15 cellular contexts compared by ENCODE assay signal in the genomic region with DNA sequence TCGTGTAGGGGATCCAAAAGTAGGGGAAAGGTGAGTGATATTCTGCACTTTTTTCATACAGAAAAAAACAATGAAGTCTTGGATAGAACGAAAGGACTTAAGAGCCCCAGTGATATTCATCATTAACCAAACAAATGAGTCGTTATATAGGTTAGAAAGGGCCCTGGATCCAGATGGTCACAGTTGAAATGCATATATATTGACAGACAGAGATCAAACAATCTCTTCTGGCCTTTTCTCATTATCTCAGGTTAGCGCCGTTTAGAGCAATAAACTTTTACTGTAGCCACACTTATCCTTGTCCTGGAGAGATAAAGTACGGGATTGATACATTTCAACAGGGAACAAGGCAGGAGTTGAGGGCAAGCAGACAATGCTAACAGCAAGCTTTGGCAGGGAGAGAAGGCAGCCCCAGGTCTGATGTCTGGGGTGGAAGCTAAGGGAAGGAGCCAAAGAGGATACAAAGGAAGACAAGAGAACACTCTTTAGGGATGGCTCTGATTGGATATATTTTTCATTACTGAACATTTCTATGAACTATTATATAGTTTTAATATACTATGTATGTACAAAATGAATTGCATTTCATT.
A peak's percentile ranks its signal among the peaks of the same experiment; 100 is the strongest.
DNase-seq lines count a peak whose midpoint lies in the region; ATAC-seq, FAIRE-seq and TF ChIP-seq lines count a peak whose summit lies in the region.
"Had no signal": no experiment of that assay in that cellular context is flagged by ENCODE, and none has a peak within 500 bp of the region (broad histone marks: within the 10 kb centered on the region; RNA-seq: fewer than 3 reads in every experiment).

No MANE protein-coding gene starts in this region.

- no peak overlapping the region for H3K27ac ChIP-seq in transverse colon
- H3K27ac ChIP-seq: RWPE1 had no signal

- H3K9me3 Mint-ChIP-seq in brain (no peaks in the 10 kb centered on the region), nephron progenitor cell (no peaks in the 10 kb centered on the region)
- H3K9me3 Mint-ChIP-seq: CD8-positive, alpha-beta memory T cell had no signal

- H3K4me3 Mint-ChIP-seq in brain (no peak overlapping the region), nephron progenitor cell (no peak overlapping the region)
- H3K4me3 Mint-ChIP-seq: CD8-positive, alpha-beta memory T cell had no signal

- intact Hi-C loops in transverse colon (cut with DNase I; ENCODE audit: low total_unique reads): no loop called here

- no peak for TF ChIP-seq CTCF in brain (conservative IDR thresholded peaks at IDR 0.05)
- TF ChIP-seq CTCF in nephron progenitor cell (IDR thresholded peaks at IDR 0.05): no peak
- no peak for TF ChIP-seq CTCF in transverse colon (IDR thresholded peaks at IDR 0.05)
- no peak for TF ChIP-seq CTCF in BE2C (IDR thresholded peaks at IDR 0.05; ENCODE audit: low read depth, low read length)

- no peak for ATAC-seq in GM18870 (IDR thresholded peaks at IDR 0.05; ENCODE audit: unreplicated experiment)
- ATAC-seq: HepG2 had no signal

- no peaks in the 10 kb centered on the region for H3K27me3 Mint-ChIP-seq in brain
- no peaks in the 10 kb centered on the region for H3K27me3 Mint-ChIP-seq in nephron progenitor cell (ENCODE audit: low read depth, poor library complexity)

- H3K36me3 ChIP-seq in transverse colon: no peaks in the 10 kb centered on the region
- H3K36me3 ChIP-seq in BE2C: peaks cover 10% of the 10 kb centered on the region

- in situ Hi-C loops in transverse colon (cut with MboI; ENCODE audit: low pct_ligation_motif_present in 1 of 4, low pct_unique_long_range_greater_than_20kb in 1 of 4, low sequenced_read_pairs in 3 of 4): no loop called here

- H3K36me3 Mint-ChIP-seq in brain (peaks cover 19% of the 10 kb centered on the region), nephron progenitor cell (ENCODE audit: low read depth) (peaks cover 14% of the 10 kb centered on the region)

- no peak for TF ChIP-seq POLR2A in H54 (IDR thresholded peaks at IDR 0.05; ENCODE audit: low read depth, low read length)
- no peak for TF ChIP-seq POLR2A in transverse colon (IDR thresholded peaks at IDR 0.05)

- H3K9me3 ChIP-seq in transverse colon (no peaks in the 10 kb centered on the region), BE2C (no peaks in the 10 kb centered on the region)

- H3K27ac Mint-ChIP-seq in brain (peak overlapping the region in 4 of 5 experiments; percentile 22 to 60 (median 34)), nephron progenitor cell (peak overlapping the region; percentile 47)
- H3K27ac Mint-ChIP-seq: CD8-positive, alpha-beta memory T cell had no signal

- H3K27me3 ChIP-seq in transverse colon (peaks cover 3% of the 10 kb centered on the region), BE2C (no peaks in the 10 kb centered on the region)

- no peak overlapping the region for H3K4me3 ChIP-seq in transverse colon
- no peak overlapping the region for H3K4me3 ChIP-seq in BE2C (ENCODE audit: low read depth, low read length)

- FAIRE-seq in H54 (lab: Jason Lieb, UNC): peak; percentile 45
- FAIRE-seq: HepG2 had no signal

- peaks cover 11% of the 10 kb centered on the region for H3K4me1 Mint-ChIP-seq in brain
- peaks cover 11% of the 10 kb centered on the region for H3K4me1 Mint-ChIP-seq in nephron progenitor cell
- H3K4me1 Mint-ChIP-seq: CD8-positive, alpha-beta memory T cell had no signal

- 28 to 34% methylated on average over 6 of the region's 6 CpGs for WGBS in transverse colon (ENCODE audit: low coverage in 1 of 2), 2 donors

- TF ChIP-seq EP300 in transverse colon (IDR thresholded peaks at IDR 0.05; ENCODE audit: low read depth): no peak

- peak; percentile 32 for DNase-seq in ELR (ENCODE audit: low read depth)
- no peak for DNase-seq in H54 (ENCODE audit: insufficient read length, low spot score)
- no peak for DNase-seq in nephron progenitor cell
- no peak for DNase-seq in transverse colon
- DNase-seq in BE2C: no peak
- DNase-seq: CD8-positive, alpha-beta memory T cell; Karpas-422; NCI-H2029; NCI-H524; NK-92 treated with Interleukin-12 subunit alpha and Interleukin-12 subunit beta, amount 100 ng/mL, for 24 hours; OCI-M1 had no signal

- H3K4me1 ChIP-seq in transverse colon (no peaks in the 10 kb centered on the region), BE2C (no peaks in the 10 kb centered on the region)
